In genomic region chr3:32238027-32238815, GRCh38 we compare ENCODE assay signal across 7 cellular contexts. TPM values are rescaled to one million over a fixed set of nuclear protein-coding genes. Genes with fewer than 3 reads are reported as not detected.
DNase-seq lines count a peak whose midpoint lies in the region; ATAC-seq, FAIRE-seq and TF ChIP-seq lines count a peak whose summit lies in the region.

TSS of gene CMTM8 (plus strand) at chr3:32238680. CDS start at chr3:32238973, 293 bp downstream.

- WGBS in trophoblast cell (ENCODE audit: extremely low coverage, insufficient coverage, insufficient read length) = no CpG with 5 or more reads among the region's 80 CpGs

- no peak within 1 kb of the TSS for H2BK12ac ChIP-seq in trophoblast cell (ENCODE audit: low read length)

- H3K4me1 ChIP-seq in trophoblast cell (ENCODE audit: control insufficient read depth in 1 of 2, insufficient read depth in 2 of 2, low read length in 2 of 2) = peaks cover 3 to 6% of the 10 kb centered on the region in 2 experiments

- H4K91ac ChIP-seq in trophoblast cell (ENCODE audit: low read depth, low read length) = no peak within 1 kb of the TSS

- no peaks in the 10 kb centered on the region for H3K79me1 ChIP-seq in trophoblast cell (ENCODE audit: low read length)

- no peak within 1 kb of the TSS for H3K23ac ChIP-seq in trophoblast cell (ENCODE audit: low read length)

- no peaks in the 10 kb centered on the region for H3K79me2 ChIP-seq in trophoblast cell (ENCODE audit: control insufficient read depth, insufficient read depth, low read length, poor library complexity)

- no peak within 1 kb of the TSS for H2BK5ac ChIP-seq in trophoblast cell (ENCODE audit: low read depth, low read length, poor library complexity)

- no peak for FAIRE-seq in urothelium cell line (lab: Jason Lieb, UNC)

- no peak within 1 kb of the TSS for H3K18ac ChIP-seq in trophoblast cell (ENCODE audit: low read length)

- H3K27me3 ChIP-seq in HL-60 (ENCODE audit: insufficient read depth, poor library complexity, severe bottlenecking) (no peaks in the 10 kb centered on the region), trophoblast cell (ENCODE audit: insufficient read depth, low read length) (peaks cover 6% of the 10 kb centered on the region)

- ATAC-seq in GM18867 (IDR thresholded peaks at IDR 0.05; ENCODE audit: unreplicated experiment) = peak; percentile 73

- peak in 1 of 2 experiments; percentile 50 for DNase-seq in HL-60 (ENCODE audit: low read depth in 1 of 2, low spot score in 1 of 2)
- DNase-seq in RPMI8226 = peak; percentile 83
- DNase-seq in activated effector memory CD4-positive, alpha-beta T cell treated with Interleukin-2 at 50 U/mL for 16 hours = peak; percentile 62
- peak; percentile 75 for DNase-seq in germinal center (ENCODE audit: low spot score)
- DNase-seq in trophoblast cell = peak; percentile 56 to 64
- DNase-seq in urothelium cell line (ENCODE audit: low spot score) = peak; percentile 95

- H3K14ac ChIP-seq in trophoblast cell (ENCODE audit: low read length) = no peak within 1 kb of the TSS

- H3K4me2 ChIP-seq in trophoblast cell (ENCODE audit: low read length) = peak within 1 kb of the TSS; percentile 87

- H4K12ac ChIP-seq in trophoblast cell (ENCODE audit: low read depth, low read length) = no peak within 1 kb of the TSS

- no peak within 1 kb of the TSS for H2BK120ac ChIP-seq in trophoblast cell (ENCODE audit: insufficient read depth, low read length, poor library complexity)

- H3K9ac ChIP-seq in trophoblast cell (ENCODE audit: low read length) = no peak within 1 kb of the TSS

- H2AFZ ChIP-seq in trophoblast cell (ENCODE audit: insufficient read depth, low read length, poor library complexity) = peak within 1 kb of the TSS; percentile 53

- H3K4me3 ChIP-seq in HL-60 (replicated peaks; ENCODE audit: insufficient read depth, low read length) (peak within 1 kb of the TSS; percentile 42), trophoblast cell (ENCODE audit: low read depth, low read length) (peak within 1 kb of the TSS; percentile 72)

- no peaks in the 10 kb centered on the region for H3K9me3 ChIP-seq in trophoblast cell (ENCODE audit: insufficient read depth, low read depth, low read length)

- no peak for TF ChIP-seq CTCF in HL-60 (IDR thresholded peaks at IDR 0.05; ENCODE audit: insufficient read depth, low read length)

- no peak within 1 kb of the TSS for H3K4ac ChIP-seq in trophoblast cell (ENCODE audit: low read depth, low read length)

- peak within 1 kb of the TSS; percentile 0 for H4K8ac ChIP-seq in trophoblast cell (ENCODE audit: low read depth, low read length)

- H3K36me3 ChIP-seq in trophoblast cell (ENCODE audit: control insufficient read depth in 1 of 2, insufficient read depth in 2 of 2, low read length in 2 of 2) = no peaks in the 10 kb centered on the region

- H2AK5ac ChIP-seq in trophoblast cell (ENCODE audit: low read length) = no peak within 1 kb of the TSS

- H3K27ac ChIP-seq in HL-60 (replicated peaks) = no peak within 1 kb of the TSS
- H3K27ac ChIP-seq in trophoblast cell (ENCODE audit: low read depth, low read length) = no peak within 1 kb of the TSS

RNA-seq across cellular contexts. Expression of gene CMTM8, which starts in this region (rescaled TPM):
- polyA plus RNA-seq in trophoblast cell (2013) = 2.6 and 3.0 TPM in 2 replicates
